Comparison of ENCODE assay signal across 12 cellular contexts in genomic region chr17:12974319-12974661, GRCh38.
DNase-seq lines count a peak whose midpoint lies in the region; ATAC-seq and TF ChIP-seq lines count a peak whose summit lies in the region.
"Had no signal": no experiment of that assay in that cellular context is flagged by ENCODE, and none has a peak within 500 bp of the region (broad histone marks: within the 10 kb centered on the region; RNA-seq: fewer than 3 reads in every experiment).

No MANE protein-coding gene starts in this region.

- H3K9me3 ChIP-seq in ES-I3 (ENCODE audit: control insufficient read depth, insufficient read depth, low read length), result no peaks in the 10 kb centered on the region

- ATAC-seq in HG02571 (IDR thresholded peaks at IDR 0.05; ENCODE audit: unreplicated experiment), result no peak
- ATAC-seq in HG03439 (IDR thresholded peaks at IDR 0.05; ENCODE audit: unreplicated experiment), result no peak
- ATAC-seq: K562 had no signal

- DNase-seq in astrocyte of the spinal cord (ENCODE audit: low read depth, low spot score), result no peak
- no peak for DNase-seq in retinal pigment epithelial cell (ENCODE audit: low read depth)
- DNase-seq in GDM1 (lab: John Stamatoyannopoulos, UW), result no peak
- no peak for DNase-seq in stimulated activated CD4-positive, alpha-beta T cell treated with anti-CD3 and anti-CD28 coated beads, Interleukin-2, amount 100 ng/mL, for 24 hours
- DNase-seq: NCI-H2081 treated with DMSO at 0.1 percent for 48 hours; stimulated activated CD4-positive, alpha-beta T cell treated with anti-CD3 and anti-CD28 coated beads, Interleukin-1b, Interleukin-23, amount 100 ng/mL, for 48 hours; stimulated activated naive CD4-positive, alpha-beta T cell had no signal

- in situ Hi-C loops in astrocyte of the spinal cord (cut with HindIII; ENCODE audit: low sequenced_read_pairs), result no loop called here

- H3K4me1 ChIP-seq in ES-I3 (ENCODE audit: insufficient read depth, low read length), result peaks cover 10% of the 10 kb centered on the region; the same call in 1 of the 2 replicates

- peak overlapping the region; percentile 59; the same call in 1 of the 2 replicates for H3K9ac ChIP-seq in ES-I3 (ENCODE audit: low read depth, low read length)

- TF ChIP-seq CTCF in astrocyte of the spinal cord (IDR thresholded peaks at IDR 0.05; ENCODE audit: low read depth, low read length) (no peak), retinal pigment epithelial cell (conservative IDR thresholded peaks at IDR 0.05; ENCODE audit: low read depth, low read length) (no peak)

- H3K36me3 ChIP-seq in ES-I3 (ENCODE audit: insufficient read depth, low read length), result no peaks in the 10 kb centered on the region

- H3K4me3 ChIP-seq in astrocyte of the spinal cord (ENCODE audit: low read depth, low read length), result peak overlapping the region; percentile 10
- H3K4me3 ChIP-seq in iPS-11a (ENCODE audit: low read depth, low read length), result peak overlapping the region; percentile 8
- peak overlapping the region; percentile 33 for H3K4me3 ChIP-seq in retinal pigment epithelial cell (ENCODE audit: low read length)
- H3K4me3 ChIP-seq: K562 had no signal
